In the genomic region with DNA sequence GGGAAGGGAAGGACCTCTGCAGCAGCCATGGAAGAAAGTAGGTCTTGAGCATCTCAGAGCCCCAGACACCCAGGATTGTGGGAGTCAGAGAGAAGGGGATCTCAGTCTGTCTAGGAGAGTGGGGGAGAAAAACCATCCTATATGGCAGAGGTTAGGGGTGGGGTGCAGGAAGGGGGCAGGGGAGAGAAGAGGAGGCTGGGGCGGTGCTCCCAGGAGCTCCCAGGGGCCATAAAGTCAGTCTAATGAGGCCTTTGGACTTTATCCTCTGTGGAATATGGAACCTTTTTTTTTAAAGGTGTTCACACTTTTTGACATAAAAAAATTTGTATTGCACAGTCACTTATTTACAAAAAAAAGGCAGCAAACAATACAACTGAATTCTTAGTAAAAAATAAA, we compare ENCODE assay signal across 26 cellular contexts. TPM values are rescaled to one million over a fixed set of nuclear protein-coding genes. Genes with fewer than 3 reads are reported as not detected.
"Had no signal": no experiment of that assay in that cellular context is flagged by ENCODE, and none has a peak within 500 bp of the region (broad histone marks: within the 10 kb centered on the region; RNA-seq: fewer than 3 reads in every experiment).

No MANE protein-coding gene starts in this region.

- H3K36me3 ChIP-seq: breast epithelium, gastrocnemius medialis, pancreas, prostate gland, sigmoid colon, stomach, thyroid gland had no signal

- H3K4me1 Mint-ChIP-seq: memory B cell; stimulated activated naive B cell treated with anti-CD40 and anti-IgM and Interleukin-4, amounts not matched to agents 10 μg/mL and 1 μg/mL and 100 μg/mL, for 72 hours had no signal

- H3K4me3 ChIP-seq: breast epithelium, gastrocnemius medialis, pancreas, prostate gland, sigmoid colon, stomach, thyroid gland had no signal

- H3K9me3 Mint-ChIP-seq: activated naive CD4-positive, alpha-beta T cell treated with anti-CD3 and anti-CD28 coated beads, Interleukin-2, amount 50 U/mL, for 72 hours; activated T-cell treated with anti-CD3 and anti-CD28 coated beads, Interleukin-2, amount 50 U/mL, for 72 hours; memory B cell; nephron progenitor cell; stimulated activated naive B cell treated with anti-CD40 and anti-IgM and Interleukin-4, amounts not matched to agents 10 μg/mL and 1 μg/mL and 100 μg/mL, for 72 hours had no signal

- H3K27ac Mint-ChIP-seq: activated naive CD4-positive, alpha-beta T cell treated with anti-CD3 and anti-CD28 coated beads, Interleukin-2, amount 50 U/mL, for 72 hours; activated T-cell treated with anti-CD3 and anti-CD28 coated beads, Interleukin-2, amount 50 U/mL, for 72 hours; memory B cell; nephron progenitor cell; stimulated activated naive B cell treated with anti-CD40 and anti-IgM and Interleukin-4, amounts not matched to agents 10 μg/mL and 1 μg/mL and 100 μg/mL, for 72 hours had no signal

- DNase-seq: activated CD4-positive, alpha-beta T cell treated with anti-CD3 and anti-CD28 coated beads for 4 hours; activated CD4-positive, alpha-beta T cell treated with anti-CD3 and anti-CD28 coated beads, Interleukin-2, amount 50 U/mL, for 4 hours; activated CD4-positive, CD25-positive, alpha-beta regulatory T cell; activated naive CD4-positive, alpha-beta T cell; activated T-cell treated with anti-CD3 and anti-CD28 coated beads for 4 hours; activated T-cell treated with anti-CD3 and anti-CD28 coated beads, Interleukin-2, amount 50 U/mL, for 72 hours; central memory CD4-positive, alpha-beta T cell; effector memory CD4-positive, alpha-beta T cell; erythroblast; glutamatergic neuron; nephron progenitor cell; pancreas; retina; stimulated activated CD4-positive, alpha-beta T cell treated with anti-CD3 and anti-CD28 coated beads, Interleukin-15, amount 100 ng/mL, for 24 hours; stimulated activated CD4-positive, alpha-beta T cell treated with anti-CD3 and anti-CD28 coated beads, Interleukin-2, amount 100 ng/mL, for 24 hours; stimulated activated naive B cell treated with anti-CD40 and anti-IgM and Interleukin-4, amounts not matched to agents 10 μg/mL and 1 μg/mL and 100 μg/mL, for 72 hours; stomach; thyroid gland had no signal

- H3K9me3 ChIP-seq: breast epithelium, gastrocnemius medialis, pancreas, prostate gland, sigmoid colon, stomach, thyroid gland had no signal

- H3K27me3 ChIP-seq: breast epithelium, gastrocnemius medialis, pancreas, sigmoid colon, stomach, thyroid gland had no signal

- H3K4me3 Mint-ChIP-seq: activated T-cell treated with anti-CD3 and anti-CD28 coated beads, Interleukin-2, amount 50 U/mL, for 72 hours; memory B cell; nephron progenitor cell; stimulated activated naive B cell treated with anti-CD40 and anti-IgM and Interleukin-4, amounts not matched to agents 10 μg/mL and 1 μg/mL and 100 μg/mL, for 72 hours had no signal

- H3K27ac ChIP-seq: breast epithelium, pancreas, prostate gland, sigmoid colon, stomach, thyroid gland had no signal

- ATAC-seq: activated naive CD4-positive, alpha-beta T cell treated with anti-CD3 and anti-CD28 coated beads, Interleukin-2, amount 50 U/mL, for 72 hours; activated T-cell treated with anti-CD3 and anti-CD28 coated beads, Interleukin-2, amount 50 U/mL, for 72 hours; gastrocnemius medialis; left cardiac atrium; pancreas; stimulated activated naive B cell treated with anti-CD40 and anti-IgM and Interleukin-4, amounts not matched to agents 10 μg/mL and 1 μg/mL and 100 μg/mL, for 72 hours had no signal

- H3K36me3 Mint-ChIP-seq: activated naive CD4-positive, alpha-beta T cell treated with anti-CD3 and anti-CD28 coated beads, Interleukin-2, amount 50 U/mL, for 72 hours; memory B cell; stimulated activated naive B cell treated with anti-CD40 and anti-IgM and Interleukin-4, amounts not matched to agents 10 μg/mL and 1 μg/mL and 100 μg/mL, for 72 hours had no signal

RNA-seq across cellular contexts. Expression of a gene that starts 52.0 kb away (rescaled TPM):
- total RNA-seq: T-helper 1 cell treated with Interleukin-12 subunit alpha and Interleukin-12 subunit beta and Interleukin-4 antibody, amounts not matched to agents 30 ng/mL and 1 ng/mL, for 36 hours had no signal
